8 cellular contexts compared by ENCODE assay signal in genomic region chr20:37990571-37991151, GRCh38. TPM values are rescaled to one million over a fixed set of nuclear protein-coding genes. Genes with fewer than 3 reads are reported as not detected.
DNase-seq lines count a peak whose midpoint lies in the region; ATAC-seq and TF ChIP-seq lines count a peak whose summit lies in the region.

No MANE protein-coding gene starts in this region.

- no peaks in the 10 kb centered on the region for H3K27me3 ChIP-seq in left ventricle myocardium inferior (ENCODE audit: low read depth)

- peak; percentile 70 for DNase-seq in activated naive CD4-positive, alpha-beta T cell treated with Interleukin-2 at 50 U/mL for 16 hours
- no peak for DNase-seq in activated naive CD4-positive, alpha-beta T cell (lab: John Stamatoyannopoulos, UW)
- DNase-seq in NOMO-1 treated with dmso at 0.1 percent for 144 hours (lab: John Stamatoyannopoulos, UW; ENCODE audit: unreplicated experiment) (peak; percentile 91), left ventricle myocardium inferior (peak; percentile 71), NCI-H226 (no peak)
- peak; percentile 87 to 89 for DNase-seq in activated T-cell treated with anti-CD3 and anti-CD28 coated beads, Interleukin-2, amount 50 U/mL, for 72 hours
- DNase-seq in stimulated activated CD4-positive, alpha-beta T cell treated with anti-CD3 and anti-CD28 coated beads, TNF-alpha, amount 100 ng/mL, for 48 hours (ENCODE audit: low read depth in 3 of 3): peak; percentile 36 to 48 (median 48)

- H3K4me3 ChIP-seq in left ventricle myocardium inferior: no peak overlapping the region

- peaks cover 12 to 25% of the 10 kb centered on the region in 2 donors for H3K36me3 Mint-ChIP-seq in activated T-cell treated with anti-CD3 and anti-CD28 coated beads, Interleukin-2, amount 50 U/mL, for 72 hours (ENCODE audit: insufficient read depth in 2 of 2)

- H3K27me3 Mint-ChIP-seq in activated T-cell treated with anti-CD3 and anti-CD28 coated beads, Interleukin-2, amount 50 U/mL, for 72 hours (ENCODE audit: low read depth): no peaks in the 10 kb centered on the region

- no peak for TF ChIP-seq CTCF in left ventricle myocardium inferior (IDR thresholded peaks at IDR 0.05; ENCODE audit: borderline replicate concordance)

- H3K27ac ChIP-seq in left ventricle myocardium inferior (replicated peaks): peak overlapping the region; percentile 91

- peaks cover 100% of the 10 kb centered on the region for H3K4me1 ChIP-seq in left ventricle myocardium inferior

- peak overlapping the region; percentile 57 to 84 for H3K4me3 Mint-ChIP-seq in activated T-cell treated with anti-CD3 and anti-CD28 coated beads, Interleukin-2, amount 50 U/mL, for 72 hours

- H3K9me3 ChIP-seq in left ventricle myocardium inferior (replicated peaks): no peaks in the 10 kb centered on the region

- H3K36me3 ChIP-seq in left ventricle myocardium inferior: peaks cover 27% of the 10 kb centered on the region

- H3K27ac Mint-ChIP-seq in activated T-cell treated with anti-CD3 and anti-CD28 coated beads, Interleukin-2, amount 50 U/mL, for 72 hours: peak overlapping the region; percentile 93

- peaks cover 34% of the 10 kb centered on the region for H3K4me1 Mint-ChIP-seq in activated T-cell treated with anti-CD3 and anti-CD28 coated beads, Interleukin-2, amount 50 U/mL, for 72 hours (ENCODE audit: low read depth)

- intact Hi-C loops in left ventricle myocardium inferior (cut with micrococcal nuclease): loop anchor here (10.0 kb wide), 1 partner anchor 426 kb away; no protein-coding TSS in a partner anchor

- no peaks in the 10 kb centered on the region for H3K9me3 Mint-ChIP-seq in activated T-cell treated with anti-CD3 and anti-CD28 coated beads, Interleukin-2, amount 50 U/mL, for 72 hours

- ATAC-seq in HG02938 (IDR thresholded peaks at IDR 0.05; ENCODE audit: unreplicated experiment): peak; percentile 87
- peak; percentile 91 to 94 for ATAC-seq in activated T-cell treated with anti-CD3 and anti-CD28 coated beads, Interleukin-2, amount 50 U/mL, for 72 hours (replicated peaks in 1 of 2)

RNA-seq across cellular contexts. Expression of gene TTI1, which starts 42.6 kb away (rescaled TPM):
- total RNA-seq in activated T-cell treated with anti-CD3 and anti-CD28 coated beads, Interleukin-2, amount 50 U/mL, for 72 hours: 10 to 100 TPM; 25.8 to 26.6 TPM
- 12.1 TPM for total RNA-seq in left ventricle myocardium inferior

RNA-seq across cellular contexts. Expression of gene RPRD1B, which starts 42.9 kb away (rescaled TPM):
- 10 to 100 TPM; 33.3 to 52.3 TPM for total RNA-seq in activated T-cell treated with anti-CD3 and anti-CD28 coated beads, Interleukin-2, amount 50 U/mL, for 72 hours
- total RNA-seq in left ventricle myocardium inferior: 58.9 TPM

Comparison
In these comparisons a context has a peak if more than half of its experiments do, and no peak if none do; other contexts are left out.
1. DNase-seq: peak in activated naive CD4-positive, alpha-beta T cell treated with Interleukin-2 at 50 U/mL for 16 hours (single experiment), NOMO-1 treated with dmso at 0.1 percent for 144 hours (single experiment), activated T-cell treated with anti-CD3 and anti-CD28 coated beads, Interleukin-2, amount 50 U/mL, for 72 hours (2 of 2), left ventricle myocardium inferior (single experiment) and stimulated activated CD4-positive, alpha-beta T cell treated with anti-CD3 and anti-CD28 coated beads, TNF-alpha, amount 100 ng/mL, for 48 hours (3 of 3); none in activated naive CD4-positive, alpha-beta T cell (0 of 4) and NCI-H226 (single experiment).